In genomic region chr15:26082069-26082832, GRCh38 we compare ENCODE assay signal across 1 cellular context.
TF ChIP-seq lines count a peak whose summit lies in the region.

No MANE protein-coding gene starts in this region.

TF ChIP-seq in HEK293, 187 proteins besides CTCF, POLR2A, EP300 and RAD21 (continued from another document):
- TF ChIP-seq, protein P1, sequence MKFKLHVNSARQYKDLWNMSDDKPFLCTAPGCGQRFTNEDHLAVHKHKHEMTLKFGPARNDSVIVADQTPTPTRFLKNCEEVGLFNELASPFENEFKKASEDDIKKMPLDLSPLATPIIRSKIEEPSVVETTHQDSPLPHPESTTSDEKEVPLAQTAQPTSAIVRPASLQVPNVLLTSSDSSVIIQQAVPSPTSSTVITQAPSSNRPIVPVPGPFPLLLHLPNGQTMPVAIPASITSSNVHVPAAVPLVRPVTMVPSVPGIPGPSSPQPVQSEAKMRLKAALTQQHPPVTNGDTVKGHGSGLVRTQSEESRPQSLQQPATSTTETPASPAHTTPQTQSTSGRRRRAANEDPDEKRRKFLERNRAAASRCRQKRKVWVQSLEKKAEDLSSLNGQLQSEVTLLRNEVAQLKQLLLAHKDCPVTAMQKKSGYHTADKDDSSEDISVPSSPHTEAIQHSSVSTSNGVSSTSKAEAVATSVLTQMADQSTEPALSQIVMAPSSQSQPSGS (tag by site-specific recombination; IDR thresholded peaks at IDR 0.05; ENCODE audit: low read depth) = no peak
- no peak for TF ChIP-seq ZNF292 (tag by site-specific recombination; IDR thresholded peaks at IDR 0.05; ENCODE audit: borderline replicate concordance, low read depth)
- no peak for TF ChIP-seq ZFP3 (tag by site-specific recombination; IDR thresholded peaks at IDR 0.05; ENCODE audit: low read depth)
- no peak; the same call in 1 of the 2 replicates for TF ChIP-seq ZNF600 (tag by site-specific recombination; IDR thresholded peaks at IDR 0.05)
- TF ChIP-seq ZNF580 (tag by site-specific recombination; IDR thresholded peaks at IDR 0.05) = no peak
- no peak for TF ChIP-seq BCL11A (tag by site-specific recombination; IDR thresholded peaks at IDR 0.05; ENCODE audit: low read depth)
- TF ChIP-seq REPIN1 (tag by site-specific recombination; IDR thresholded peaks at IDR 0.05; ENCODE audit: low read depth) = no peak
- no peak for TF ChIP-seq ZNF677 (tag by site-specific recombination; IDR thresholded peaks at IDR 0.05)
- no peak for TF ChIP-seq ZNF114 (tag by site-specific recombination; IDR thresholded peaks at IDR 0.05)
- no peak for TF ChIP-seq ZNF112 (tag by site-specific recombination; IDR thresholded peaks at IDR 0.05)
- TF ChIP-seq, protein P2, sequence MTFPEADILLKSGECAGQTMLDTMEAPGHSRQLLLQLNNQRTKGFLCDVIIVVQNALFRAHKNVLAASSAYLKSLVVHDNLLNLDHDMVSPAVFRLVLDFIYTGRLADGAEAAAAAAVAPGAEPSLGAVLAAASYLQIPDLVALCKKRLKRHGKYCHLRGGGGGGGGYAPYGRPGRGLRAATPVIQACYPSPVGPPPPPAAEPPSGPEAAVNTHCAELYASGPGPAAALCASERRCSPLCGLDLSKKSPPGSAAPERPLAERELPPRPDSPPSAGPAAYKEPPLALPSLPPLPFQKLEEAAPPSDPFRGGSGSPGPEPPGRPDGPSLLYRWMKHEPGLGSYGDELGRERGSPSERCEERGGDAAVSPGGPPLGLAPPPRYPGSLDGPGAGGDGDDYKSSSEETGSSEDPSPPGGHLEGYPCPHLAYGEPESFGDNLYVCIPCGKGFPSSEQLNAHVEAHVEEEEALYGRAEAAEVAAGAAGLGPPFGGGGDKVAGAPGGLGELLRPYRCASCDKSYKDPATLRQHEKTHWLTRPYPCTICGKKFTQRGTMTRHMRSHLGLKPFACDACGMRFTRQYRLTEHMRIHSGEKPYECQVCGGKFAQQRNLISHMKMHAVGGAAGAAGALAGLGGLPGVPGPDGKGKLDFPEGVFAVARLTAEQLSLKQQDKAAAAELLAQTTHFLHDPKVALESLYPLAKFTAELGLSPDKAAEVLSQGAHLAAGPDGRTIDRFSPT (tag by site-specific recombination; IDR thresholded peaks at IDR 0.05) = peak; percentile 78
- TF ChIP-seq, protein P3, sequence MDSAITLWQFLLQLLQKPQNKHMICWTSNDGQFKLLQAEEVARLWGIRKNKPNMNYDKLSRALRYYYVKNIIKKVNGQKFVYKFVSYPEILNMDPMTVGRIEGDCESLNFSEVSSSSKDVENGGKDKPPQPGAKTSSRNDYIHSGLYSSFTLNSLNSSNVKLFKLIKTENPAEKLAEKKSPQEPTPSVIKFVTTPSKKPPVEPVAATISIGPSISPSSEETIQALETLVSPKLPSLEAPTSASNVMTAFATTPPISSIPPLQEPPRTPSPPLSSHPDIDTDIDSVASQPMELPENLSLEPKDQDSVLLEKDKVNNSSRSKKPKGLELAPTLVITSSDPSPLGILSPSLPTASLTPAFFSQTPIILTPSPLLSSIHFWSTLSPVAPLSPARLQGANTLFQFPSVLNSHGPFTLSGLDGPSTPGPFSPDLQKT (IDR thresholded peaks at IDR 0.05; ENCODE audit: borderline replicate concordance, low read depth, low read length) = no peak
- TF ChIP-seq ZNF16 (tag by site-specific recombination; IDR thresholded peaks at IDR 0.05; ENCODE audit: low read depth) = no peak
- no peak for TF ChIP-seq ZNF121 (tag by site-specific recombination; IDR thresholded peaks at IDR 0.05)
- no peak for TF ChIP-seq ZNF561 (tag by site-specific recombination; IDR thresholded peaks at IDR 0.05; ENCODE audit: borderline replicate concordance)
- TF ChIP-seq KLF8 (tag by site-specific recombination; IDR thresholded peaks at IDR 0.05) = peak; percentile 47; the same call in 1 of the 2 replicates
- TF ChIP-seq ZNF701 (tag by site-specific recombination; IDR thresholded peaks at IDR 0.05) = no peak
- no peak for TF ChIP-seq EGR2 (tag by site-specific recombination; IDR thresholded peaks at IDR 0.05; ENCODE audit: low read depth)
- TF ChIP-seq, protein P4, sequence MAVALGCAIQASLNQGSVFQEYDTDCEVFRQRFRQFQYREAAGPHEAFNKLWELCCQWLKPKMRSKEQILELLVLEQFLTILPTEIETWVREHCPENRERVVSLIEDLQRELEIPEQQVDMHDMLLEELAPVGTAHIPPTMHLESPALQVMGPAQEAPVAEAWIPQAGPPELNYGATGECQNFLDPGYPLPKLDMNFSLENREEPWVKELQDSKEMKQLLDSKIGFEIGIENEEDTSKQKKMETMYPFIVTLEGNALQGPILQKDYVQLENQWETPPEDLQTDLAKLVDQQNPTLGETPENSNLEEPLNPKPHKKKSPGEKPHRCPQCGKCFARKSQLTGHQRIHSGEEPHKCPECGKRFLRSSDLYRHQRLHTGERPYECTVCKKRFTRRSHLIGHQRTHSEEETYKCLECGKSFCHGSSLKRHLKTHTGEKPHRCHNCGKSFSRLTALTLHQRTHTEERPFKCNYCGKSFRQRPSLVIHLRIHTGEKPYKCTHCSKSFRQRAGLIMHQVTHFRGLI (tag by site-specific recombination; IDR thresholded peaks at IDR 0.05) = no peak
- no peak for TF ChIP-seq ZNF747 (tag by site-specific recombination; IDR thresholded peaks at IDR 0.05)
- TF ChIP-seq ZNF391 (tag by site-specific recombination; IDR thresholded peaks at IDR 0.05; ENCODE audit: borderline replicate concordance, low read depth) = no peak
- no peak for TF ChIP-seq IKZF3 (tag by site-specific recombination; IDR thresholded peaks at IDR 0.05)
- no peak for TF ChIP-seq ZFP69B (tag by site-specific recombination; IDR thresholded peaks at IDR 0.05)
- TF ChIP-seq MYNN (tag by site-specific recombination; IDR thresholded peaks at IDR 0.05; ENCODE audit: borderline replicate concordance) = no peak
- TF ChIP-seq ZXDB (tag by site-specific recombination; IDR thresholded peaks at IDR 0.05) = 0 out of 2 replicates have a peak, but pooled peaks have one; percentile 14
- TF ChIP-seq, protein P5, sequence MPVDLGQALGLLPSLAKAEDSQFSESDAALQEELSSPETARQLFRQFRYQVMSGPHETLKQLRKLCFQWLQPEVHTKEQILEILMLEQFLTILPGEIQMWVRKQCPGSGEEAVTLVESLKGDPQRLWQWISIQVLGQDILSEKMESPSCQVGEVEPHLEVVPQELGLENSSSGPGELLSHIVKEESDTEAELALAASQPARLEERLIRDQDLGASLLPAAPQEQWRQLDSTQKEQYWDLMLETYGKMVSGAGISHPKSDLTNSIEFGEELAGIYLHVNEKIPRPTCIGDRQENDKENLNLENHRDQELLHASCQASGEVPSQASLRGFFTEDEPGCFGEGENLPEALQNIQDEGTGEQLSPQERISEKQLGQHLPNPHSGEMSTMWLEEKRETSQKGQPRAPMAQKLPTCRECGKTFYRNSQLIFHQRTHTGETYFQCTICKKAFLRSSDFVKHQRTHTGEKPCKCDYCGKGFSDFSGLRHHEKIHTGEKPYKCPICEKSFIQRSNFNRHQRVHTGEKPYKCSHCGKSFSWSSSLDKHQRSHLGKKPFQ (tag by site-specific recombination; IDR thresholded peaks at IDR 0.05) = no peak
- no peak for TF ChIP-seq ZNF549 (tag by site-specific recombination; IDR thresholded peaks at IDR 0.05)
- no peak for TF ChIP-seq SP2 (tag by site-specific recombination; IDR thresholded peaks at IDR 0.05)
- peak; percentile 77; the same call in 1 of the 2 replicates for TF ChIP-seq TRIM28 (IDR thresholded peaks at IDR 0.05; ENCODE audit: borderline replicate concordance, low read length)
- no peak for TF ChIP-seq ZNF404 (tag by site-specific recombination; IDR thresholded peaks at IDR 0.05)
- TF ChIP-seq PATZ1 (tag by site-specific recombination; IDR thresholded peaks at IDR 0.05) = peak; percentile 72
- peak; percentile 55 for TF ChIP-seq KLF16 (tag by site-specific recombination; IDR thresholded peaks at IDR 0.05)
- TF ChIP-seq ZBTB21 (tag by site-specific recombination; IDR thresholded peaks at IDR 0.05) = no peak; the same call in 1 of the 2 replicates
- no peak for TF ChIP-seq ZNF311 (tag by site-specific recombination; IDR thresholded peaks at IDR 0.05; ENCODE audit: borderline replicate concordance)
- no peak for TF ChIP-seq ZFP41 (tag by site-specific recombination; IDR thresholded peaks at IDR 0.05; ENCODE audit: borderline replicate concordance)
- peak; percentile 28; the same call in 1 of the 2 replicates for TF ChIP-seq SP3 (tag by site-specific recombination; IDR thresholded peaks at IDR 0.05)
- TF ChIP-seq, protein P6, sequence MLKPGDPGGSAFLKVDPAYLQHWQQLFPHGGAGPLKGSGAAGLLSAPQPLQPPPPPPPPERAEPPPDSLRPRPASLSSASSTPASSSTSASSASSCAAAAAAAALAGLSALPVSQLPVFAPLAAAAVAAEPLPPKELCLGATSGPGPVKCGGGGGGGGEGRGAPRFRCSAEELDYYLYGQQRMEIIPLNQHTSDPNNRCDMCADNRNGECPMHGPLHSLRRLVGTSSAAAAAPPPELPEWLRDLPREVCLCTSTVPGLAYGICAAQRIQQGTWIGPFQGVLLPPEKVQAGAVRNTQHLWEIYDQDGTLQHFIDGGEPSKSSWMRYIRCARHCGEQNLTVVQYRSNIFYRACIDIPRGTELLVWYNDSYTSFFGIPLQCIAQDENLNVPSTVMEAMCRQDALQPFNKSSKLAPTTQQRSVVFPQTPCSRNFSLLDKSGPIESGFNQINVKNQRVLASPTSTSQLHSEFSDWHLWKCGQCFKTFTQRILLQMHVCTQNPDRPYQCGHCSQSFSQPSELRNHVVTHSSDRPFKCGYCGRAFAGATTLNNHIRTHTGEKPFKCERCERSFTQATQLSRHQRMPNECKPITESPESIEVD (tag by site-specific recombination; IDR thresholded peaks at IDR 0.05) = no peak
- no peak for TF ChIP-seq ZNF302 (tag by site-specific recombination; IDR thresholded peaks at IDR 0.05; ENCODE audit: low read depth)
- TF ChIP-seq TSHZ1 (tag by site-specific recombination; IDR thresholded peaks at IDR 0.05; ENCODE audit: borderline replicate concordance) = no peak
- peak; percentile 39 for TF ChIP-seq ZNF341 (tag by site-specific recombination; IDR thresholded peaks at IDR 0.05; ENCODE audit: low read depth)
- peak; percentile 75 for TF ChIP-seq GLIS2 (tag by site-specific recombination; IDR thresholded peaks at IDR 0.05)
- TF ChIP-seq ZNF529 (tag by site-specific recombination; IDR thresholded peaks at IDR 0.05; ENCODE audit: insufficient replicate concordance) = no peak
- no peak for TF ChIP-seq MZF1 (tag by site-specific recombination; IDR thresholded peaks at IDR 0.05; ENCODE audit: borderline replicate concordance)
- TF ChIP-seq ZNF433 (tag by site-specific recombination; IDR thresholded peaks at IDR 0.05; ENCODE audit: low read depth) = no peak
- no peak for TF ChIP-seq ZNF626 (tag by site-specific recombination; IDR thresholded peaks at IDR 0.05)
- no peak for TF ChIP-seq ZNF19 (tag by site-specific recombination; IDR thresholded peaks at IDR 0.05; ENCODE audit: low read depth)
- TF ChIP-seq ZNF148 (tag by site-specific recombination; IDR thresholded peaks at IDR 0.05; ENCODE audit: borderline replicate concordance) = no peak
